Comparison of ENCODE assay signal across 8 cellular contexts in the genomic region with DNA sequence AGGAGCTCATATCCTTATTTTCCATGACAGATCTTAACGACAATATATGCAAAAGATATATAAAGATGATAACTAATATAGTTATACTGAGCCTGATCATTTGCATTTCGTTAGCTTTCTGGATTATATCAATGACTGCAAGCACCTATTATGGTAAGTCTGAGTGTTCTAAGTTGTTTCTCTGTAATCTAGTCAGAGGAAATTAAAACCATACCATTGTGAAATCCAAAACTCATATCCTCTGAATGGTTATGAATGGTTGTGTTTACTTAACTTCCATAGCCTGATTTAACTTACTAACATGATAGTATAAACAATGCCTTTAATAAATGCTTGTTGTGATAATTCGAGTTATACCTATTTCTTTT. TPM values are rescaled to one million over a fixed set of nuclear protein-coding genes. Genes with fewer than 3 reads are reported as not detected.
A peak's percentile ranks its signal among the peaks of the same experiment; 100 is the strongest.
DNase-seq lines count a peak whose midpoint lies in the region; ATAC-seq and TF ChIP-seq lines count a peak whose summit lies in the region.

No MANE protein-coding gene starts in this region.

- H3K9me3 ChIP-seq in OCI-LY7 (ENCODE audit: low read length) (no peaks in the 10 kb centered on the region), parathyroid adenoma (ENCODE audit: control insufficient read depth, low read length) (no peaks in the 10 kb centered on the region)

- H3K4me3 ChIP-seq in GM08714 (ENCODE audit: low read length) (peak overlapping the region; percentile 88), OCI-LY7 (ENCODE audit: low read depth, low read length, poor library complexity, severe bottlenecking) (peak overlapping the region; percentile 94), epithelial cell of esophagus (ENCODE audit: low read length) (peak overlapping the region; percentile 71), parathyroid adenoma (ENCODE audit: low read depth, low read length) (peak overlapping the region; percentile 83)

- H3K9ac ChIP-seq in parathyroid adenoma, result no peak overlapping the region

- CTCF ChIA-PET in OCI-LY7 (lab: Charles Lee; ENCODE audit: unreplicated experiment), result interaction anchor here (0.5 to 1.8 kb wide), 4 partner anchors 8 to 61 kb away, joined by 3 to 14 read pairs (median 3); no protein-coding TSS in a partner anchor

- DNase-seq in OCI-LY7 (ENCODE audit: low spot score) (peak; percentile 14), epithelial cell of esophagus (ENCODE audit: low read depth) (peak; percentile 46), DMS79 treated with DMSO at 0.1 percent for 48 hours (lab: John Stamatoyannopoulos, UW) (no peak), OCI-M1 (lab: John Stamatoyannopoulos, UW) (no peak), HuH-7.5 (ENCODE audit: low spot score) (no peak)

- peaks cover 6% of the 10 kb centered on the region; the same call in 1 of the 2 replicates for H3K36me3 ChIP-seq in OCI-LY7 (ENCODE audit: insufficient read depth, low read length)
- H3K36me3 ChIP-seq in parathyroid adenoma (ENCODE audit: control insufficient read depth, insufficient read depth, low read length), result no peaks in the 10 kb centered on the region

- BruUV-seq in OCI-LY7 (replicated peaks; lab: Mats Ljungman, UMichigan), result TSS peak; percentile 87

- H3K27ac ChIP-seq in OCI-LY7 (ENCODE audit: low read depth, low read length, poor library complexity, severe bottlenecking) (peak overlapping the region; percentile 99), parathyroid adenoma (peak overlapping the region; percentile 82)

- POLR2A ChIA-PET in OCI-LY7 (lab: Charles Lee), result interaction anchor here (0.6 to 6.7 kb wide), 20 partner anchors 9 to 141 kb away, joined by 3 to 105 read pairs (median 6); a partner anchor contains a TSS

- H2AFZ ChIP-seq in OCI-LY7 (ENCODE audit: low read length) (peak overlapping the region; percentile 75; the same call in 1 of the 2 replicates), parathyroid adenoma (peak overlapping the region; percentile 96)

- H4K20me1 ChIP-seq in OCI-LY7 (ENCODE audit: insufficient read depth, low read length), result no peaks in the 10 kb centered on the region

- TF ChIP-seq CTCF in OCI-LY7 (conservative IDR thresholded peaks at IDR 0.05; ENCODE audit: low read length) (no peak), epithelial cell of esophagus (IDR thresholded peaks at IDR 0.05; ENCODE audit: insufficient read depth, low read depth, low read length, missing control alignments) (no peak), parathyroid adenoma (IDR thresholded peaks at IDR 0.05) (no peak)

- H3K4me2 ChIP-seq in OCI-LY7 (ENCODE audit: low read length) (peak overlapping the region; percentile 84), parathyroid adenoma (ENCODE audit: low read length) (peak overlapping the region; percentile 95)

- H3K4me1 ChIP-seq in OCI-LY7 (ENCODE audit: insufficient read depth, low read length, poor library complexity, severe bottlenecking) (peaks cover 50% of the 10 kb centered on the region), parathyroid adenoma (no peaks in the 10 kb centered on the region)

- H3K79me2 ChIP-seq in OCI-LY7 (ENCODE audit: insufficient read depth, low read depth, low read length) (peaks cover 53% of the 10 kb centered on the region), parathyroid adenoma (no peaks in the 10 kb centered on the region)

- H3K27me3 ChIP-seq in parathyroid adenoma (ENCODE audit: control insufficient read depth, insufficient read depth, low read length), result no peaks in the 10 kb centered on the region

- intact Hi-C loops in OCI-LY7 (cut with micrococcal nuclease; ENCODE audit: unreplicated experiment), result loop anchor here (1.0 to 10.0 kb wide), 3 partner anchors 21 to 1422 kb away; no protein-coding TSS in a partner anchor

- H3K9me2 ChIP-seq in OCI-LY7 (ENCODE audit: insufficient read depth, low read length), result no peaks in the 10 kb centered on the region

- ATAC-seq in GM21737 (IDR thresholded peaks at IDR 0.05; ENCODE audit: unreplicated experiment), result no peak

RNA-seq across cellular contexts. Expression of a gene that starts 0.8 kb away (rescaled TPM):
- total RNA-seq in OCI-LY7 (2014; rRNA removed; shearing (Covaris generic)), result 38.3 and 44.1 TPM in 2 replicates
- total RNA-seq in OCI-LY7 (2022), result 40.4 and 47.5 TPM in 2 replicates

RNA-seq across cellular contexts. Expression of a gene that starts 22.5 kb away (rescaled TPM):
- total RNA-seq in OCI-LY7 (2014; rRNA removed; shearing (Covaris generic)), result 3.6 and 8.2 TPM in 2 replicates
- 9.3 and 10.2 TPM in 2 replicates for total RNA-seq in OCI-LY7 (2022)

RNA-seq across cellular contexts. Expression of a gene that starts 23.0 kb away (rescaled TPM):
- 31.1 and 45.8 TPM in 2 replicates for total RNA-seq in OCI-LY7 (2014; rRNA removed; shearing (Covaris generic))
- total RNA-seq in OCI-LY7 (2022), result 66.8 and 75.9 TPM in 2 replicates

Comparison
In these comparisons a context has a peak if more than half of its experiments do, and no peak if none do; other contexts are left out.
1. DNase-seq: peak in OCI-LY7 (single experiment) and epithelial cell of esophagus (single experiment); none in DMS79 treated with DMSO at 0.1 percent for 48 hours (single experiment), OCI-M1 (single experiment) and HuH-7.5 (single experiment).
2. Peak in every context shown above with its lines, with median percentiles within 50 percentile points of each other: H3K4me3 ChIP-seq.